ENCODE assay signal across 12 cellular contexts in the genomic region with DNA sequence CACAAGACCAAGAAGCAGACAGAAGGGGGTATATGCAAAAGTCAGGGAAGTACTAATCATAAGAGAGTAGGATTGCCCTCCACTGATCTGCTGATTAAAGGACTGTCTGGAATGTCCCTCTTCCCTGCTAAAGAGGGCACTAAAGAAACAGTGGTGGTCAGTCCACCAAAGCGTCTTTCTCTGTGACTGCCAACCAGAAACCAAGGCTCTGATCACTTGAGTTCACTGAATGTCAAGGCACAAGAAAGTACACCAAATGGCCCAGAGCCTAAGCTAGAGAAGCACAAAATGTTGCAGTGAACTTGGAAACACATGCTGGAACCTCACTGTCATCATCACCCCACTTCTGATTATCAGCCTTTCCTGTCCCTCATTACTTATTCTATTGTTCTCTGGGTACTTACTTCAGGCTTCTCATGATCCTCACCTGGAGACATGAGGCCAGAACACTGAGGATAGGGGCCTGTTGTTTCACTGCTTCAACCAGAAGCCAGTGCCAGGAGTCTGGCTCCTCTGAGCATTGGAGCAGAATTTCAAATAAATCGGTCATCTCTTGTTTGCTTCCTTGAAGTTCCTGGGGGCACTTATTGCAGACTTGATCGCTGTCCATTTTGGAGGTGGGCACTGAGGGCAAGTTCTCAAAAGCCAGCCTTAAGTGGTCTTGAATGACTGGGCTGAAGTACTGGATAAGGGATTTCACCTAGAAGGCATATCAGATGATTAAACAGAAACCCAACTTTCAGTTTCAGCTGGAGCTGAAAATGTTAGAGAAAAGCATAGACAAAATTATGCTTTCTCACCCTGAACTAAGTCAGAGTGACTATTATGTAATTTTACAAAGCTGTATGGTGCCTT. TPM values are rescaled to one million over a fixed set of nuclear protein-coding genes. Genes with fewer than 3 reads are reported as not detected.
A peak's percentile ranks its signal among the peaks of the same experiment; 100 is the strongest.
DNase-seq lines count a peak whose midpoint lies in the region; ATAC-seq and TF ChIP-seq lines count a peak whose summit lies in the region.
"Had no signal": no experiment of that assay in that cellular context is flagged by ENCODE, and none has a peak within 500 bp of the region (broad histone marks: within the 10 kb centered on the region; RNA-seq: fewer than 3 reads in every experiment).

No MANE protein-coding gene starts in this region.

- peak; percentile 48 for ATAC-seq in GM18498 (IDR thresholded peaks at IDR 0.05; ENCODE audit: unreplicated experiment)
- no peak for ATAC-seq in T-cell (replicated peaks in 1 of 4)
- ATAC-seq in effector memory CD8-positive, alpha-beta T cell (replicated peaks), result no peak
- no peak for ATAC-seq in HG03097 (IDR thresholded peaks at IDR 0.05; ENCODE audit: low FRiP score, unreplicated experiment)
- ATAC-seq: foreskin keratinocyte had no signal

- H3K27ac ChIP-seq in C4-2B, result peak overlapping the region; percentile 17; the same call in 1 of the 2 replicates
- H3K27ac ChIP-seq: foreskin keratinocyte had no signal

- H3K36me3 Mint-ChIP-seq in T-cell, result peaks cover 35% of the 10 kb centered on the region
- peaks cover 69% of the 10 kb centered on the region for H3K36me3 Mint-ChIP-seq in effector memory CD8-positive, alpha-beta T cell (ENCODE audit: insufficient read depth)

- TF ChIP-seq CTCF in C4-2B (conservative IDR thresholded peaks at IDR 0.05), result no peak

- CTCF ChIA-PET in T-cell (lab: Charles Lee), result interaction anchor here in 1 of 2 donors (0.6 kb wide), 1 partner anchor 29 kb away, joined by 6 read pairs; no protein-coding TSS in a partner anchor

- peaks cover 21 to 33% (median 23%) of the 10 kb centered on the region in 3 donors for H3K4me1 Mint-ChIP-seq in T-cell
- peaks cover 2 to 4% of the 10 kb centered on the region in 2 donors for H3K4me1 Mint-ChIP-seq in effector memory CD8-positive, alpha-beta T cell (ENCODE audit: low read depth in 2 of 2)

- H3K9me3 Mint-ChIP-seq in T-cell, result no peaks in the 10 kb centered on the region
- H3K9me3 Mint-ChIP-seq in effector memory CD8-positive, alpha-beta T cell, result no peaks in the 10 kb centered on the region

- no peak overlapping the region for H3K4me3 Mint-ChIP-seq in T-cell
- no peak overlapping the region for H3K4me3 Mint-ChIP-seq in effector memory CD8-positive, alpha-beta T cell

- POLR2A ChIA-PET in T-cell (lab: Charles Lee), result no interaction called here

- H3K27ac Mint-ChIP-seq in T-cell, result peak overlapping the region; percentile 80 to 86
- peak overlapping the region; percentile 41 to 75 for H3K27ac Mint-ChIP-seq in effector memory CD8-positive, alpha-beta T cell

- DNase-seq in T-cell (no peak), NCI-H748 treated with DMSO at 0.1 percent for 48 hours (lab: John Stamatoyannopoulos, UW) (no peak), SKM-1 (lab: John Stamatoyannopoulos, UW; ENCODE audit: unreplicated experiment) (no peak), cortex of kidney (lab: John Stamatoyannopoulos, UW) (no peak)
- DNase-seq in effector memory CD8-positive, alpha-beta T cell, result no peak
- DNase-seq: activated CD4-positive, alpha-beta T cell treated with anti-CD3 and anti-CD28 coated beads, Interleukin-2, amount 50 U/mL, for 48 hours; amygdala; foreskin keratinocyte; retina had no signal

- no peaks in the 10 kb centered on the region for H3K27me3 Mint-ChIP-seq in T-cell
- H3K27me3 Mint-ChIP-seq in effector memory CD8-positive, alpha-beta T cell, result no peaks in the 10 kb centered on the region

RNA-seq across cellular contexts. Expression of a gene that starts 58.9 kb away (rescaled TPM):
- total RNA-seq in T-cell, result 10 to 100 TPM; 58.2 to 68.3 (median 64.4) TPM
